16 cellular contexts compared by ENCODE assay signal in the genomic region with DNA sequence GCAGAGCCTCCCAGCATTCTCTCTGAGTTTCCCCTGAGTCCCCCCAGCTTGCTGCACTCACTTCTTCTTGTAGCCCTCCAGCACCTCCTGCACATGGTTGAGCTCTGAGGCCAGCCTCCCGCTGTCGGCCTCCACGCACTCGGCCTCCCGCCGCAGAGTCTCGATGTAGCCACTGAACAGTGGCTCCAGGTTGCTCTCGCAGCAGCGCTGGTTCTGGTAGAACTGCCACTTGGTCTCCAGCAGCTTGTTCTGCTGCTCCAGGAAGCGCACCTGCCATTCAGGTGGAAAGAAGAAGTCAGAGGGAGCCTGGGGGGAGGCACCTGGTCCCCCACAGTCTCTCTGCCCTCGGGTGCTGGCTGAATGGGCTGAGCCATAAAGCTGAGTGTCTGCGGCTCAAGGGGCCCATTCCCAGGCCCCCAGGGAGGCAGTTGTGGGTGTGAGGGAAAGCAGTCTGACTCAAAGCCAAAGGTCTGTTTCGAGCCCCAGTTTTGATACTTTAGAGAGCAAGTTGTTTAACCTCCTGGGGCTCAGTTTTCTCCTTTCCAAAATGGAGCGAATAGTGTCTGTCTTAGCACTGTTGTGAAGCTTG. TPM values are rescaled to one million over a fixed set of nuclear protein-coding genes. Genes with fewer than 3 reads are reported as not detected.
DNase-seq lines count a peak whose midpoint lies in the region; FAIRE-seq and TF ChIP-seq lines count a peak whose summit lies in the region.
"Had no signal": no experiment of that assay in that cellular context is flagged by ENCODE, and none has a peak within 500 bp of the region (broad histone marks: within the 10 kb centered on the region; RNA-seq: fewer than 3 reads in every experiment).

No MANE protein-coding gene starts in this region.

- FAIRE-seq in H54 (lab: Jason Lieb, UNC) = no peak
- FAIRE-seq: GM18507 had no signal

- peaks cover 0 to under 1% (median 0%) of the 10 kb centered on the region in 6 donors for H3K4me1 ChIP-seq in spleen

- 79 to 88% (median 82%) methylated on average over 12 to 14 of the region's 14 CpGs for WGBS in spleen, 5 donors

- H3K36me3 ChIP-seq in spleen = no peaks in the 10 kb centered on the region
- H3K36me3 ChIP-seq: BLaER1 treated with 17β-estradiol and CSF1 and Interleukin-3, amounts not matched to agents 10 nM and 100 nM had no signal

- H3K9me3 ChIP-seq in spleen = no peaks in the 10 kb centered on the region
- H3K9me3 ChIP-seq: BLaER1 treated with 17β-estradiol and CSF1 and Interleukin-3, amounts not matched to agents 10 nM and 100 nM had no signal

- in situ Hi-C loops in GM13977 (cut with MboI; ENCODE audit: low pct_unique_long_range_greater_than_20kb, low sequenced_read_pairs, unreplicated experiment) = no loop called here

- H3K4me3 ChIP-seq in spleen = no peak overlapping the region
- H3K4me3 ChIP-seq: BLaER1 treated with 17β-estradiol and CSF1 and Interleukin-3, amounts not matched to agents 10 nM and 100 nM; GM23338 had no signal

- peaks cover 0 to 21% (median 0%) of the 10 kb centered on the region in 7 donors for H3K27me3 ChIP-seq in spleen (replicated peaks in 1 of 7)
- H3K27me3 ChIP-seq: BLaER1 treated with 17β-estradiol and CSF1 and Interleukin-3, amounts not matched to agents 10 nM and 100 nM had no signal

- intact Hi-C loops in spleen (cut with DNase I; ENCODE audit: low total_unique reads) = no loop called here

- TF ChIP-seq CTCF in spleen (IDR thresholded peaks at IDR 0.05 in 8 of 11, conservative IDR thresholded peaks at IDR 0.05 in 3 of 11) (no peak), GM13977 (IDR thresholded peaks at IDR 0.05; ENCODE audit: extremely low read depth, insufficient read depth, missing control alignments) (no peak)

- TF ChIP-seq POLR2A in spleen (IDR thresholded peaks at IDR 0.05) (no peak), H54 (IDR thresholded peaks at IDR 0.05; ENCODE audit: low read depth, low read length) (no peak)

- peak; percentile 10 for DNase-seq in NCI-H1436 (lab: John Stamatoyannopoulos, UW)
- no peak for DNase-seq in NCI-H1436 treated with DMSO at 0.1 percent for 48 hours (lab: John Stamatoyannopoulos, UW)
- DNase-seq in DMS79 (lab: John Stamatoyannopoulos, UW) = peak; percentile 46
- peak; percentile 18 for DNase-seq in NCI-H69 (lab: John Stamatoyannopoulos, UW)
- DNase-seq in spleen = peak; percentile 46
- DNase-seq in cerebellar nuclear complex (lab: John Stamatoyannopoulos, UW) = no peak
- DNase-seq in GM13977 (ENCODE audit: low spot score) = no peak
- no peak for DNase-seq in H54 (ENCODE audit: insufficient read length, low spot score)
- DNase-seq: 8988T; CD4-positive, alpha-beta memory T cell; DMS153; GF-D8; H9 had no signal

- H3K27ac ChIP-seq in spleen = no peak overlapping the region
- H3K27ac ChIP-seq: BLaER1 treated with 17β-estradiol and CSF1 and Interleukin-3, amounts not matched to agents 10 nM and 100 nM had no signal

RNA-seq across cellular contexts. Expression of a gene that starts 2.3 kb away (rescaled TPM):
- under 1 TPM in 1 of 7 donors, not detected in 6; 0.52 TPM for total RNA-seq in spleen
- not detected for polyA plus RNA-seq in spleen
- total RNA-seq: CD4-positive, alpha-beta memory T cell; GM23338; H9 had no signal
- polyA plus RNA-seq: CD4-positive, alpha-beta memory T cell; GM23338 had no signal

RNA-seq across cellular contexts. Expression of a gene that starts 20.5 kb away (rescaled TPM):
- total RNA-seq in spleen = under 1 TPM in 1 of 7 donors, not detected in 6; 0.52 TPM
- not detected for polyA plus RNA-seq in spleen
- total RNA-seq: CD4-positive, alpha-beta memory T cell; GM23338; H9 had no signal
- polyA plus RNA-seq: CD4-positive, alpha-beta memory T cell; GM23338 had no signal

RNA-seq across cellular contexts. Expression of a gene that starts 41.1 kb away (rescaled TPM):
- not detected for total RNA-seq in spleen
- polyA plus RNA-seq in spleen = under 1 TPM in 1 of 3 donors, not detected in 2; 0.04 TPM
- total RNA-seq: CD4-positive, alpha-beta memory T cell; GM23338; H9 had no signal
- polyA plus RNA-seq: CD4-positive, alpha-beta memory T cell; GM23338 had no signal

RNA-seq across cellular contexts. Expression of a gene that starts 43.8 kb away (rescaled TPM):
- not detected for total RNA-seq in spleen
- polyA plus RNA-seq in spleen = not detected
- total RNA-seq: CD4-positive, alpha-beta memory T cell; GM23338; H9 had no signal
- polyA plus RNA-seq: CD4-positive, alpha-beta memory T cell; GM23338 had no signal

Comparison
In these comparisons a context has a peak if more than half of its experiments do, and no peak if none do; other contexts are left out.
1. DNase-seq: peak in NCI-H1436 (single experiment), DMS79 (single experiment), NCI-H69 (single experiment) and spleen (single experiment); none in NCI-H1436 treated with DMSO at 0.1 percent for 48 hours (single experiment), cerebellar nuclear complex (0 of 2), GM13977 (single experiment) and H54 (single experiment).